In the genomic region with DNA sequence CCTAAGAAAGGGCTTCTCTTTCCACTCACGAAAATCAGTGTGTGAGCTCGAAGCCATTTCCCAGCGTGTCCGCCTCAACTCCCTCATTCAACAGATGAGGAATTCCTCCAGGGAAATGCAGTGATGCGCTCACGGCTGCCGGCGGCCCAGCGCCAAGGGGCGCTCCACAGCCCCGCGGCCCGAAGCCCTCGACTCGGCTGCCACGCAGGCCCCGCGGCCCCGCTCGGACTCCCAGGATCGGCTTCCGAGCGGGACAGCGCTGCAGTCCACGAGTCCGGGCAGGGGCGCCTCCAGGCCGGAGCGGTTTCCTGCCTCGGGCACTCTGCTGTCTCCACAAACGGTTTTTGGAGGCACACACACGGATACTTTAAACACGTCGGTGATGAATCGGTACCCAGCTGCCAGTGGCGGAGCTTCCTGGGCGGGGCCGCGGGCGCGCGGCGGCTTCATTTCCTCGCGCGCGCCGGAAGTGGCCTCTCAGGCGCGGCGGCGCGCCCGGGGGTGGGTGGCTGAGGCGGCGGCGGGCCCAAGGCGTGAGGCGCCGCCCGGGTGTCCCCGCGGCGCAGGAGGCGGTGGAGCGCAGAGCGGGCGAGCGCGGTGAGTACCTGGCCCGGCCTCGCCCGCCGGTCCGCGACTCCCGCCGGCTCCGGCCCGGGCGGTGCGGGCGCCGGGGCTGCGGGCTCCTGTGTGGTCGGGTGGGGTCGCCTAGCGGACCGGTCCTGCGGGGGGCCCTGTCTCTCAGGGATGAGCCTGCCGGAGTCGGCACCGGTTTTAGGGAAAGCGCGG, we compare ENCODE assay signal across 8 cellular contexts. TPM values are rescaled to one million over a fixed set of nuclear protein-coding genes. Genes with fewer than 3 reads are reported as not detected.
DNase-seq lines count a peak whose midpoint lies in the region; ATAC-seq and TF ChIP-seq lines count a peak whose summit lies in the region.

A gene with protein sequence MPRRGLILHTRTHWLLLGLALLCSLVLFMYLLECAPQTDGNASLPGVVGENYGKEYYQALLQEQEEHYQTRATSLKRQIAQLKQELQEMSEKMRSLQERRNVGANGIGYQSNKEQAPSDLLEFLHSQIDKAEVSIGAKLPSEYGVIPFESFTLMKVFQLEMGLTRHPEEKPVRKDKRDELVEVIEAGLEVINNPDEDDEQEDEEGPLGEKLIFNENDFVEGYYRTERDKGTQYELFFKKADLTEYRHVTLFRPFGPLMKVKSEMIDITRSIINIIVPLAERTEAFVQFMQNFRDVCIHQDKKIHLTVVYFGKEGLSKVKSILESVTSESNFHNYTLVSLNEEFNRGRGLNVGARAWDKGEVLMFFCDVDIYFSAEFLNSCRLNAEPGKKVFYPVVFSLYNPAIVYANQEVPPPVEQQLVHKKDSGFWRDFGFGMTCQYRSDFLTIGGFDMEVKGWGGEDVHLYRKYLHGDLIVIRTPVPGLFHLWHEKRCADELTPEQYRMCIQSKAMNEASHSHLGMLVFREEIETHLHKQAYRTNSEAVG (plus strand): TSS at position 475 of the 786 bp plus-strand sequence. CDS start 16,705 bp downstream, outside the sequence.

- peak within 1 kb of the TSS; percentile 95 for H3K27ac ChIP-seq in adipose tissue (ENCODE audit: low read depth, low read length)
- H3K27ac ChIP-seq in heart right ventricle: peak within 1 kb of the TSS; percentile 78 to 97 (median 94)

- 1% methylated on average over 67 to 95 of the region's 95 CpGs for WGBS in adipose tissue, 3 donors
- 0 to 1% methylated on average over 90 to 95 of the region's 95 CpGs for WGBS in heart right ventricle, 2 donors

- no peaks in the 10 kb centered on the region for H3K36me3 ChIP-seq in heart right ventricle

- peak within 1 kb of the TSS; percentile 96 for H3K27ac Mint-ChIP-seq in type B pancreatic cell

- H3K9me3 Mint-ChIP-seq in type B pancreatic cell: no peaks in the 10 kb centered on the region

- peaks cover 24% of the 10 kb centered on the region for H3K4me1 Mint-ChIP-seq in type B pancreatic cell (ENCODE audit: unreplicated experiment)

- no peaks in the 10 kb centered on the region for H3K9me3 ChIP-seq in heart right ventricle

- H3K27me3 ChIP-seq in heart right ventricle: no peaks in the 10 kb centered on the region

- peak in 1 of 9 donors; percentile 4 for TF ChIP-seq CTCF in heart right ventricle (IDR thresholded peaks at IDR 0.05)
- no peak for TF ChIP-seq CTCF in type B pancreatic cell (conservative IDR thresholded peaks at IDR 0.05)

- H3K4me1 ChIP-seq in heart right ventricle: peaks cover 3 to 62% (median 19%) of the 10 kb centered on the region in 9 donors

- H3K36me3 Mint-ChIP-seq in type B pancreatic cell: peaks cover 3% of the 10 kb centered on the region

- peak; percentile 75 for DNase-seq in NCI-H1092 treated with DMSO at 0.1 percent for 48 hours (lab: John Stamatoyannopoulos, UW)
- DNase-seq in T-helper 1 cell: peak; percentile 72 to 93 (median 78)
- DNase-seq in heart right ventricle: peak; percentile 86
- peak; percentile 68 to 97 (median 82) for DNase-seq in posterior cingulate gyrus
- peak; percentile 84 for DNase-seq in type B pancreatic cell (ENCODE audit: extremely low spot score, unreplicated experiment)

- intact Hi-C loops in heart right ventricle (cut with DNase I): no loop called here
- intact Hi-C loops in posterior cingulate gyrus (cut with DNase I): no loop called here

- peak within 1 kb of the TSS; percentile 97 for H3K4me3 Mint-ChIP-seq in type B pancreatic cell

- no peaks in the 10 kb centered on the region for H3K27me3 Mint-ChIP-seq in type B pancreatic cell

- peak within 1 kb of the TSS; percentile 61 to 97 (median 88) for H3K4me3 ChIP-seq in heart right ventricle

- ATAC-seq in HG02610 (IDR thresholded peaks at IDR 0.05; ENCODE audit: unreplicated experiment) (peak; percentile 75), heart right ventricle (peak; percentile 92 to 96 (median 95))

- peak; percentile 87 for TF ChIP-seq POLR2A in GM10847 (IDR thresholded peaks at IDR 0.05; ENCODE audit: extremely low read depth, insufficient read length)

RNA-seq across cellular contexts. Expression of the gene that starts here (rescaled TPM):
- polyA plus RNA-seq in adipose tissue (10 to 100 TPM in 2 of 3 donors, 1 to 10 TPM in 1; 4.4 to 19.3 (median 12.2) TPM), heart right ventricle (1 to 10 TPM; 4.6 to 7.1 TPM)
- total RNA-seq in heart right ventricle (10 to 100 TPM in 3 of 10 donors, 1 to 10 TPM in 7; 7.0 to 12.9 (median 9.8) TPM), type B pancreatic cell (ENCODE audit: low replicate concordance) (6.0 and 11.6 TPM in 2 replicates)

Comparison
In these comparisons a context has a peak if more than half of its experiments do, and no peak if none do; other contexts are left out.
1. Peak in every context shown above with its lines: DNase-seq, ATAC-seq, H3K4me3 ChIP-seq and H3K27ac ChIP-seq.